ENCODE assay signal across 19 cellular contexts in the genomic region with DNA sequence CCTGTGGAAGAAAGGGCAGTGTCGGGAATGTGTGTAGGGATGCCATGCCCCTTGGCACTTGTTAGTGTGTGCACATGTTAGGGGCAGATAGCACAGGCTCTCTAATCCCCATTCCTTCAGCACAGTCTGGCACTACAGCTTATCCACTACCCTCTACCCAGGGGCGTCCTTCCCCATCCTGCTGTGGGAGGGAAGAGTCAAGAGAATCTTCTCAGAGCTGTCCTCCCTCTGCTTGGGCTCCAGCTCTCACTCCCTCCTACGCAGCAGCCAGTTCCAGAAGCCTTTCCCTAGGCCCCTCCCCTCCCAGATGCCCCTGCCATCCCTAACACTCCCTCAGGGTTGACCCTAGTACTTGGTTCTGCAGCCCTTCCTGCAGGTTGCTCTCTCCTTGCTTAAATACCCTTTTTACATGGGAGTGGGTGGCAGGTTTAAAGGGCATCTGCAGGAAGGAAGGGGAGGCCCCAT. TPM values are rescaled to one million over a fixed set of nuclear protein-coding genes. Genes with fewer than 3 reads are reported as not detected.
A peak's percentile ranks its signal among the peaks of the same experiment; 100 is the strongest.
DNase-seq lines count a peak whose midpoint lies in the region; ATAC-seq and TF ChIP-seq lines count a peak whose summit lies in the region.
"Had no signal": no experiment of that assay in that cellular context is flagged by ENCODE, and none has a peak within 500 bp of the region (broad histone marks: within the 10 kb centered on the region; RNA-seq: fewer than 3 reads in every experiment).

No MANE protein-coding gene starts in this region.

- H3K4me3 ChIP-seq in RWPE2 (ENCODE audit: severe bottlenecking) (no peak overlapping the region), spleen (no peak overlapping the region)
- H3K4me3 ChIP-seq in effector memory CD4-positive, alpha-beta T cell (ENCODE audit: insufficient read depth, low read depth, low read length, poor library complexity, severe bottlenecking) = no peak overlapping the region
- H3K4me3 ChIP-seq: cardiac muscle cell, HAP-1, thoracic aorta had no signal

- H3K27ac ChIP-seq in RWPE2 (ENCODE audit: poor library complexity, severe bottlenecking) (no peak overlapping the region), spleen (no peak overlapping the region)
- no peak overlapping the region for H3K27ac ChIP-seq in effector memory CD4-positive, alpha-beta T cell (ENCODE audit: insufficient read depth, low read length, poor library complexity, severe bottlenecking)
- H3K27ac ChIP-seq: adrenal gland, cardiac muscle cell, thoracic aorta had no signal

- H3K4me1 ChIP-seq in RWPE2 (ENCODE audit: insufficient read depth, poor library complexity, severe bottlenecking) = no peaks in the 10 kb centered on the region
- peaks cover 0 to 32% (median 12%) of the 10 kb centered on the region in 6 donors for H3K4me1 ChIP-seq in spleen
- H3K4me1 ChIP-seq in effector memory CD4-positive, alpha-beta T cell (ENCODE audit: control insufficient read depth, insufficient read depth, low read length, poor library complexity, severe bottlenecking) = no peaks in the 10 kb centered on the region
- H3K4me1 ChIP-seq: HAP-1 had no signal

- H3K36me3 Mint-ChIP-seq in activated naive CD8-positive, alpha-beta T cell treated with anti-CD3 and anti-CD28 coated beads, Interleukin-2, amount 10 ng/mL, durations not matched to agents 7 days and 5 days = peaks cover 6% of the 10 kb centered on the region
- H3K36me3 Mint-ChIP-seq in activated naive CD8-positive, alpha-beta T cell treated with anti-CD3 and anti-CD28 coated beads, Interleukin-2, amount 50 U/mL, for 24 hours (ENCODE audit: low read depth) = peaks cover 6% of the 10 kb centered on the region
- H3K36me3 Mint-ChIP-seq in glutamatergic neuron (ENCODE audit: unreplicated experiment) = no peaks in the 10 kb centered on the region

- DNase-seq in activated naive CD8-positive, alpha-beta T cell treated with anti-CD3 and anti-CD28 coated beads, Interleukin-2, amount 10 ng/mL, durations not matched to agents 7 days and 5 days = peak; percentile 24
- no peak for DNase-seq in activated naive CD8-positive, alpha-beta T cell treated with anti-CD3 and anti-CD28 coated beads, Interleukin-2, amount 50 U/mL, for 24 hours
- peak; percentile 25 for DNase-seq in RWPE2 (ENCODE audit: low spot score)
- peak; percentile 55 for DNase-seq in glutamatergic neuron
- DNase-seq in spleen = peak; percentile 50
- DNase-seq in AG20443 (ENCODE audit: low spot score) = no peak
- DNase-seq in effector memory CD4-positive, alpha-beta T cell = no peak
- DNase-seq in ACHN = no peak
- DNase-seq: activated CD4-positive, alpha-beta memory T cell treated with anti-CD3 and anti-CD28 coated beads, Interleukin-2, amount 10 ng/mL, durations not matched to agents 7 days and 5 days; activated gamma-delta T cell; Karpas-422; NCI-H524 treated with DMSO at 0.1 percent for 48 hours; stimulated activated naive CD4-positive, alpha-beta T cell treated with Interleukin-2 at 50 U/mL for 16 hours had no signal

- POLR2A ChIA-PET in activated naive CD8-positive, alpha-beta T cell treated with anti-CD3 and anti-CD28 coated beads, Interleukin-2, amount 10 ng/mL, durations not matched to agents 7 days and 5 days (lab: Charles Lee) = no interaction called here

- peaks cover 8% of the 10 kb centered on the region for H3K27me3 ChIP-seq in RWPE2 (ENCODE audit: insufficient read depth, poor library complexity, severe bottlenecking)
- H3K27me3 ChIP-seq in spleen (replicated peaks in 1 of 7) = peaks cover 0 to 3% (median 0%) of the 10 kb centered on the region in 7 donors
- no peaks in the 10 kb centered on the region for H3K27me3 ChIP-seq in effector memory CD4-positive, alpha-beta T cell (replicated peaks; ENCODE audit: control insufficient read depth, insufficient read depth, low read length, poor library complexity, severe bottlenecking)
- H3K27me3 ChIP-seq: adrenal gland had no signal

- 76 to 90% (median 85%) methylated on average over 3 of the region's 3 CpGs for WGBS in spleen, 5 donors

- no peak for TF ChIP-seq CTCF in RWPE2 (IDR thresholded peaks at IDR 0.05; ENCODE audit: poor library complexity, severe bottlenecking)
- TF ChIP-seq CTCF in glutamatergic neuron (IDR thresholded peaks at IDR 0.05; ENCODE audit: partially characterized antibody, unreplicated experiment) = no peak
- TF ChIP-seq CTCF in spleen (IDR thresholded peaks at IDR 0.05 in 8 of 11, conservative IDR thresholded peaks at IDR 0.05 in 3 of 11) = no peak

- no peak overlapping the region for H3K4me3 Mint-ChIP-seq in activated naive CD8-positive, alpha-beta T cell treated with anti-CD3 and anti-CD28 coated beads, Interleukin-2, amount 10 ng/mL, durations not matched to agents 7 days and 5 days
- H3K4me3 Mint-ChIP-seq in activated naive CD8-positive, alpha-beta T cell treated with anti-CD3 and anti-CD28 coated beads, Interleukin-2, amount 50 U/mL, for 24 hours = no peak overlapping the region
- peak overlapping the region; percentile 81 for H3K4me3 Mint-ChIP-seq in glutamatergic neuron (ENCODE audit: unreplicated experiment)
- H3K4me3 Mint-ChIP-seq: activated CD4-positive, alpha-beta memory T cell treated with anti-CD3 and anti-CD28 coated beads, Interleukin-2, amount 10 ng/mL, durations not matched to agents 7 days and 5 days had no signal

- no peaks in the 10 kb centered on the region for H3K9me3 Mint-ChIP-seq in activated naive CD8-positive, alpha-beta T cell treated with anti-CD3 and anti-CD28 coated beads, Interleukin-2, amount 10 ng/mL, durations not matched to agents 7 days and 5 days
- H3K9me3 Mint-ChIP-seq in activated naive CD8-positive, alpha-beta T cell treated with anti-CD3 and anti-CD28 coated beads, Interleukin-2, amount 50 U/mL, for 24 hours = no peaks in the 10 kb centered on the region
- H3K9me3 Mint-ChIP-seq in glutamatergic neuron (ENCODE audit: unreplicated experiment) = peaks cover 17% of the 10 kb centered on the region
- H3K9me3 Mint-ChIP-seq: activated CD4-positive, alpha-beta memory T cell treated with anti-CD3 and anti-CD28 coated beads, Interleukin-2, amount 10 ng/mL, durations not matched to agents 7 days and 5 days had no signal

- H3K4me1 Mint-ChIP-seq in activated naive CD8-positive, alpha-beta T cell treated with anti-CD3 and anti-CD28 coated beads, Interleukin-2, amount 10 ng/mL, durations not matched to agents 7 days and 5 days = peaks cover 8% of the 10 kb centered on the region
- H3K4me1 Mint-ChIP-seq in activated naive CD8-positive, alpha-beta T cell treated with anti-CD3 and anti-CD28 coated beads, Interleukin-2, amount 50 U/mL, for 24 hours = peaks cover 18% of the 10 kb centered on the region
- peaks cover 44% of the 10 kb centered on the region for H3K4me1 Mint-ChIP-seq in glutamatergic neuron (ENCODE audit: low read depth, unreplicated experiment)

- TF ChIP-seq POLR2A in spleen (IDR thresholded peaks at IDR 0.05) = no peak

- intact Hi-C loops in spleen (cut with DNase I; ENCODE audit: low total_unique reads) = no loop called here

- peaks cover 11% of the 10 kb centered on the region for H3K27me3 Mint-ChIP-seq in activated naive CD8-positive, alpha-beta T cell treated with anti-CD3 and anti-CD28 coated beads, Interleukin-2, amount 10 ng/mL, durations not matched to agents 7 days and 5 days
- peaks cover 2% of the 10 kb centered on the region for H3K27me3 Mint-ChIP-seq in activated naive CD8-positive, alpha-beta T cell treated with anti-CD3 and anti-CD28 coated beads, Interleukin-2, amount 50 U/mL, for 24 hours
- peaks cover 20% of the 10 kb centered on the region for H3K27me3 Mint-ChIP-seq in glutamatergic neuron (ENCODE audit: unreplicated experiment)
- H3K27me3 Mint-ChIP-seq: activated CD4-positive, alpha-beta memory T cell treated with anti-CD3 and anti-CD28 coated beads, Interleukin-2, amount 10 ng/mL, durations not matched to agents 7 days and 5 days; CD4-positive, CD25-positive, alpha-beta regulatory T cell had no signal

- no peak overlapping the region for H3K27ac Mint-ChIP-seq in activated naive CD8-positive, alpha-beta T cell treated with anti-CD3 and anti-CD28 coated beads, Interleukin-2, amount 10 ng/mL, durations not matched to agents 7 days and 5 days
- no peak overlapping the region for H3K27ac Mint-ChIP-seq in activated naive CD8-positive, alpha-beta T cell treated with anti-CD3 and anti-CD28 coated beads, Interleukin-2, amount 50 U/mL, for 24 hours
- peak overlapping the region; percentile 85 for H3K27ac Mint-ChIP-seq in glutamatergic neuron (ENCODE audit: unreplicated experiment)
- H3K27ac Mint-ChIP-seq: activated CD4-positive, alpha-beta memory T cell treated with anti-CD3 and anti-CD28 coated beads, Interleukin-2, amount 10 ng/mL, durations not matched to agents 7 days and 5 days; CD4-positive, CD25-positive, alpha-beta regulatory T cell had no signal

- ATAC-seq in activated naive CD8-positive, alpha-beta T cell treated with anti-CD3 and anti-CD28 coated beads, Interleukin-2, amount 10 ng/mL, durations not matched to agents 7 days and 5 days (ENCODE audit: low read depth) = no peak
- no peak for ATAC-seq in activated naive CD8-positive, alpha-beta T cell treated with anti-CD3 and anti-CD28 coated beads, Interleukin-2, amount 50 U/mL, for 24 hours
- no peak for ATAC-seq in RWPE2 (ENCODE audit: low read depth)

- in situ Hi-C loops in ACHN (cut with HindIII; ENCODE audit: low pct_ligation_motif_present, low pct_unique_long_range_greater_than_20kb, low sequenced_read_pairs) = no loop called here

- H3K36me3 ChIP-seq in RWPE2 (ENCODE audit: low read depth) = peaks cover 5% of the 10 kb centered on the region; the same call in 1 of the 2 replicates
- peaks cover 0 to 52% (median 29%) of the 10 kb centered on the region in 6 donors for H3K36me3 ChIP-seq in spleen
- H3K36me3 ChIP-seq in effector memory CD4-positive, alpha-beta T cell (ENCODE audit: control insufficient read depth, insufficient read depth, low read length) = peaks cover 30% of the 10 kb centered on the region
- H3K36me3 ChIP-seq: cardiac muscle cell, HAP-1 had no signal

- H3K9me3 ChIP-seq in RWPE2 (ENCODE audit: severe bottlenecking) (no peaks in the 10 kb centered on the region), spleen (no peaks in the 10 kb centered on the region)
- no peaks in the 10 kb centered on the region for H3K9me3 ChIP-seq in effector memory CD4-positive, alpha-beta T cell (ENCODE audit: control insufficient read depth, low read length)
- H3K9me3 ChIP-seq: adrenal gland, HAP-1, thoracic aorta had no signal

RNA-seq across cellular contexts. Expression of a gene that starts 0.8 kb away (rescaled TPM):
- total RNA-seq in activated naive CD8-positive, alpha-beta T cell treated with anti-CD3 and anti-CD28 coated beads, Interleukin-2, amount 10 ng/mL, durations not matched to agents 7 days and 5 days = 1 to 10 TPM; 1.4 to 2.2 TPM
- total RNA-seq in glutamatergic neuron (ENCODE audit: unreplicated experiment) (134 TPM), spleen (1 to 10 TPM; 1.1 to 2.7 (median 1.8) TPM)
- polyA plus RNA-seq in spleen = 1 to 10 TPM in 1 of 3 donors, under 1 TPM in 2; 0.17 to 1.1 (median 0.61) TPM
- total RNA-seq: kidney epithelial cell had no signal
- polyA plus RNA-seq: cardiac muscle cell had no signal

RNA-seq across cellular contexts. Expression of a gene that starts 35.0 kb away (rescaled TPM):
- 10 to 100 TPM; 49.3 to 49.8 TPM for total RNA-seq in activated naive CD8-positive, alpha-beta T cell treated with anti-CD3 and anti-CD28 coated beads, Interleukin-2, amount 10 ng/mL, durations not matched to agents 7 days and 5 days
- total RNA-seq in glutamatergic neuron (ENCODE audit: unreplicated experiment) (13.2 TPM), spleen (10 to 100 TPM; 29.8 to 66.3 (median 46.0) TPM)
- 10 to 100 TPM; 49.9 to 73.1 (median 57.9) TPM for polyA plus RNA-seq in spleen

Comparison
In these comparisons a context has a peak if more than half of its experiments do, and no peak if none do; other contexts are left out.
1. DNase-seq: peak in activated naive CD8-positive, alpha-beta T cell treated with anti-CD3 and anti-CD28 coated beads, Interleukin-2, amount 10 ng/mL, durations not matched to agents 7 days and 5 days (single experiment), RWPE2 (single experiment), glutamatergic neuron (single experiment) and spleen (single experiment); none in activated naive CD8-positive, alpha-beta T cell treated with anti-CD3 and anti-CD28 coated beads, Interleukin-2, amount 50 U/mL, for 24 hours (single experiment), AG20443 (single experiment), effector memory CD4-positive, alpha-beta T cell (0 of 3) and ACHN (single experiment).
2. RNA of a gene that starts 0.8 kb away (total RNA-seq): 134 TPM in glutamatergic neuron (single experiment); 1.4 to 2.2 TPM in activated naive CD8-positive, alpha-beta T cell treated with anti-CD3 and anti-CD28 coated beads, Interleukin-2, amount 10 ng/mL, durations not matched to agents 7 days and 5 days and 1.1 to 2.7 TPM in spleen; every median in the first group is over 10 times any median in the second.